8 cellular contexts compared by ENCODE assay signal in the genomic region with DNA sequence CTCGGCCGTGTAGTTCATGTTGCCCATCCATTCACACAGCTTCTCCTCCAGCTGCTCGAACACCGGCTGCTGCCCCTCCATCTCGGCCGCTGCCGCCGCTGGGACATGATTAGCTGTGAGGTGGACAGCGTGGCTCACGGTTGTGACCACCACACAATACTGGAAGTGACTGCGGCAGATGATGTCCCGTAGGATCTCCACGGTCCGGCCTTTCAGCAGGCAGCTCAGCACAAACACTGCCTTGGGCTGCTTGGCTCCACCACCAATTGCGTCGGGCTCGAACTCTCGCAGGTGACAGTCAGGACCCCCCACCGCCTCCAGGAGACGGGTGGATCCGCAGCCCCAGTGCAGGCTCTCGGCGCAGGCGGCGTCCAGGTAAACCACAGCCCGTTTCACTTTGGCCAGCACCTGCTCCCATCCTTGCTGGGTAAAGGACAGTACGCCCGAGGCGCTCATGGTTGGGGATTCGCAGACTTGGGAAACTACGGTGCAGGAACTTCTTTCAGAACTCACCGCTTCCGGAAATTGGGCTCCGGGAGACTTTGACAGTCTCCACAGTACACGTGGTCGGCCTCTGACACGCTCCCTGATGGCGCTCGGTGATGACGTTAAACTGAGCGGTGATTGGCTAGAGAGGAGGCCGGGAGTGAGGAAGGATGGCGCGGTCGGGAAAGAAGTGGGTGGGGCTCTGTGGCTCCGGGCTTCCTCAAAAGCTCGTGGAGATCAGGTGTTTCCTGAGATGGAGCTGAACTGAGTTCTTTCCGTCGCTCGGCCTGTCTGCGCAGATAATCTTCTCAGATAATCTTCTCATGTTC. TPM values are rescaled to one million over a fixed set of nuclear protein-coding genes. Genes with fewer than 3 reads are reported as not detected.
DNase-seq lines count a peak whose midpoint lies in the region; ATAC-seq and TF ChIP-seq lines count a peak whose summit lies in the region.

A gene (minus strand): TSS at position 576 of the 815 bp plus-strand sequence.

- H3K36me3 Mint-ChIP-seq in activated T-helper 17 cell treated with anti-CD3 and anti-CD28 coated beads, Interleukin-2, amount 50 U/mL, for 72 hours (ENCODE audit: low read depth): peaks cover 10% of the 10 kb centered on the region
- H3K36me3 Mint-ChIP-seq in naive thymus-derived CD8-positive, alpha-beta T cell: peaks cover 0 to 2% (median 0%) of the 10 kb centered on the region in 3 donors

- peaks cover 18% of the 10 kb centered on the region for H3K4me1 Mint-ChIP-seq in activated T-helper 17 cell treated with anti-CD3 and anti-CD28 coated beads, Interleukin-2, amount 50 U/mL, for 72 hours
- peaks cover 32 to 59% (median 49%) of the 10 kb centered on the region in 4 donors for H3K4me1 Mint-ChIP-seq in naive thymus-derived CD8-positive, alpha-beta T cell

- POLR2A ChIA-PET in RWPE1 (lab: Yijun Ruan, JAX; ENCODE audit: low non-redundant PET): interaction anchor here (0.8 kb wide), 1 partner anchor 18 kb away, joined by 3 read pairs; no protein-coding TSS in a partner anchor
- POLR2A ChIA-PET in naive thymus-derived CD8-positive, alpha-beta T cell (lab: Charles Lee): interaction anchor here (0.6 to 3.0 kb wide), 5 partner anchors 7 to 654 kb away, joined by 3 to 23 read pairs (median 4); a partner anchor contains a TSS

- H3K4me3 ChIP-seq in LNCaP clone FGC (ENCODE audit: low read depth, low read length) (peak within 1 kb of the TSS; percentile 99), fibroblast of mammary gland (ENCODE audit: control insufficient read depth, low read depth, low read length) (peak within 1 kb of the TSS; percentile 95)

- H3K9me3 Mint-ChIP-seq in activated T-helper 17 cell treated with anti-CD3 and anti-CD28 coated beads, Interleukin-2, amount 50 U/mL, for 72 hours: no peaks in the 10 kb centered on the region
- H3K9me3 Mint-ChIP-seq in naive thymus-derived CD8-positive, alpha-beta T cell: no peaks in the 10 kb centered on the region

- peak within 1 kb of the TSS; percentile 92 for H3K27ac Mint-ChIP-seq in activated T-helper 17 cell treated with anti-CD3 and anti-CD28 coated beads, Interleukin-2, amount 50 U/mL, for 72 hours
- H3K27ac Mint-ChIP-seq in naive thymus-derived CD8-positive, alpha-beta T cell: peak within 1 kb of the TSS; percentile 96 to 99 (median 98)

- H3K4me3 Mint-ChIP-seq in activated T-helper 17 cell treated with anti-CD3 and anti-CD28 coated beads, Interleukin-2, amount 50 U/mL, for 72 hours: peak within 1 kb of the TSS; percentile 90
- peak within 1 kb of the TSS; percentile 92 to 99 (median 96) for H3K4me3 Mint-ChIP-seq in naive thymus-derived CD8-positive, alpha-beta T cell

- ATAC-seq in activated T-helper 17 cell treated with anti-CD3 and anti-CD28 coated beads, Interleukin-2, amount 50 U/mL, for 72 hours (replicated peaks): peak; percentile 99
- ATAC-seq in naive thymus-derived CD8-positive, alpha-beta T cell: peak; percentile 95 to 96

- CTCF ChIA-PET in RWPE1 (lab: Yijun Ruan, JAX): interaction anchor here (0.6 kb wide), 2 partner anchors 78 to 868 kb away, joined by 3 read pairs; no protein-coding TSS in a partner anchor

- DNase-seq in Daoy (ENCODE audit: low read depth) (peak; percentile 94), GOT3 (lab: John Stamatoyannopoulos, UW) (peak; percentile 45), LNCaP clone FGC (ENCODE audit: low read depth) (peak; percentile 93), RWPE1 (ENCODE audit: low spot score) (peak; percentile 98), fibroblast of mammary gland (ENCODE audit: low read depth) (peak; percentile 97)
- peak; percentile 86 to 98 (median 96) for DNase-seq in naive thymus-derived CD8-positive, alpha-beta T cell
- peak; percentile 89 to 96 (median 94) for DNase-seq in stimulated activated naive CD4-positive, alpha-beta T cell (lab: John Stamatoyannopoulos, UW)

- peaks cover 9% of the 10 kb centered on the region for H3K27me3 Mint-ChIP-seq in activated T-helper 17 cell treated with anti-CD3 and anti-CD28 coated beads, Interleukin-2, amount 50 U/mL, for 72 hours
- H3K27me3 Mint-ChIP-seq in naive thymus-derived CD8-positive, alpha-beta T cell: peaks cover 0 to 6% (median 5%) of the 10 kb centered on the region in 5 donors

- TF ChIP-seq CTCF in LNCaP clone FGC (IDR thresholded peaks at IDR 0.05; ENCODE audit: control insufficient read depth, extremely low read depth, insufficient read depth) (no peak), RWPE1 (conservative IDR thresholded peaks at IDR 0.05; ENCODE audit: low read depth) (no peak), fibroblast of mammary gland (conservative IDR thresholded peaks at IDR 0.05; ENCODE audit: control insufficient read depth, insufficient read depth, low read depth, low read length) (no peak)

- peak within 1 kb of the TSS; percentile 65 for H3K27ac ChIP-seq in RWPE1

RNA-seq across cellular contexts. Expression of the gene that starts here (rescaled TPM):
- total RNA-seq in Daoy (2014; rRNA removed; shearing (Covaris generic)): 20.6 and 20.8 TPM in 2 replicates
- total RNA-seq in activated T-helper 17 cell treated with anti-CD3 and anti-CD28 coated beads, Interleukin-2, amount 50 U/mL, for 72 hours: 10 to 100 TPM; 16.8 to 30.5 TPM
- 10 to 100 TPM; 14.3 to 14.8 TPM for total RNA-seq in naive thymus-derived CD8-positive, alpha-beta T cell
- 10 to 100 TPM; 17.2 to 21.7 (median 18.9) TPM for polyA plus RNA-seq in naive thymus-derived CD8-positive, alpha-beta T cell

Comparison
In these comparisons a context has a peak if more than half of its experiments do, and no peak if none do; other contexts are left out.
1. Peak in every context shown above with its lines: DNase-seq, ATAC-seq, H3K4me3 ChIP-seq and H3K27ac ChIP-seq.
2. DNase-seq: peak in every context shown above with its lines; median percentile 98 in RWPE1; 97 in fibroblast of mammary gland; 96 in naive thymus-derived CD8-positive, alpha-beta T cell; 94 in Daoy; 94 in stimulated activated naive CD4-positive, alpha-beta T cell; 93 in LNCaP clone FGC; 45 in GOT3.